8 cellular contexts compared by ENCODE assay signal in the genomic region with DNA sequence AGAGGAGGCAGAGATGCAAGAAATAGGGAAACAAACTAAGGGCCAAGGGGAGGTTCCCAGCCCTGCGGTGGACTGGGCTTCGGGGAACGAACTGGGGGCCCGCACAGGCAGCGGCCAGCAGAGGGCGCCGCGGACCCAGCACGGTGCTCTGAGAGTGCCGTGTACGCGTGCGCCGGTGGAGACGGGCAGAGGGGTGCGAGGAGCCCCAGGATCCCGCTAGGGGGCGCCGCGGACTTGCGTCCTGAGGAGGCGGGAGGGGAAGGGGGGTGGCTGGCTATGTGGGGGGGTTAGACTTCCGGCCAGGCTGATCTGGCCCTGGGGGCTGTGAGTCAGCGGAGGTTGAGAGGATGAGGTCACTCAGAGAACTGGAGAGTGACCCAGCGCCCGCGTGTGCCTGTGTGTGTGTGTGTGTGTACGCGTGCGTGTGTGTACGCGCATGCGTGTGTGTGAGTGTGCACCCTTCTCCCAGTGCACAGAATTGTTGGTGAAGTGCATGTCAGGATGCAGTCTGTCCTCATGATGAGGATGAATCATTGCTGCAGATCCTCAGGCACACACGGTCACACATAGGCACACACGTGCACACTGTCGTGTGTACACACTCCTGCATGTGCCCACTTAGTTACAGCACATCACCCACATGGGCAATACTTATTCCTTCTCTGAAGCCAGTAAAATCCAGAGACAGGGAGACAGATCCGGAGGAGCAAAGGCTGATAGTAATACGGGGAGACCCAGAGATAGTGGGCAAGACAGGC. TPM values are rescaled to one million over a fixed set of nuclear protein-coding genes. Genes with fewer than 3 reads are reported as not detected.
A peak's percentile ranks its signal among the peaks of the same experiment; 100 is the strongest.
DNase-seq lines count a peak whose midpoint lies in the region; ATAC-seq and TF ChIP-seq lines count a peak whose summit lies in the region.

No MANE protein-coding gene starts in this region.

- TF ChIP-seq CTCF in AG04450 (IDR thresholded peaks at IDR 0.05; ENCODE audit: low read depth, low read length) (peak; percentile 95), left lung (IDR thresholded peaks at IDR 0.05) (peak; percentile 94)

- CTCF ChIA-PET in AG04450 (lab: Charles Lee), result interaction anchor here (0.7 to 7.5 kb wide), 28 partner anchors 7 to 274 kb away, joined by 3 to 204 read pairs (median 4); a partner anchor contains a TSS

- DNase-seq in AG04450 (ENCODE audit: low read depth, low spot score), result peak; percentile 97
- DNase-seq in NCI-H524 (lab: John Stamatoyannopoulos, UW), result peak; percentile 70 to 87
- peak; percentile 89 for DNase-seq in activated CD4-positive, alpha-beta T cell treated with anti-CD3 and anti-CD28 coated beads for 4 hours
- peak; percentile 92 to 97 for DNase-seq in left lung
- peak; percentile 94 to 97 for DNase-seq in stimulated activated CD4-positive, alpha-beta T cell treated with anti-CD3 and anti-CD28 coated beads, Interleukin-2, amount 100 ng/mL, for 24 hours

- POLR2A ChIA-PET in AG04450 (lab: Yijun Ruan, JAX), result interaction anchor here (0.8 to 3.2 kb wide), 3 partner anchors 13 to 36 kb away, joined by 4 to 36 read pairs (median 5); a partner anchor contains a TSS

- peak; percentile 59 for ATAC-seq in GM18907 (IDR thresholded peaks at IDR 0.05; ENCODE audit: unreplicated experiment)
- ATAC-seq in HG03457 (IDR thresholded peaks at IDR 0.05; ENCODE audit: unreplicated experiment), result peak; percentile 55
- ATAC-seq in left lung, result peak; percentile 91

- peak overlapping the region; percentile 86 for H3K27ac ChIP-seq in AG04450 (ENCODE audit: low read depth, low read length)
- peak overlapping the region; percentile 73 for H3K27ac ChIP-seq in cingulate gyrus (ENCODE audit: low read depth, low read length)
- H3K27ac ChIP-seq in left lung, result peak overlapping the region; percentile 71 to 72

- intact Hi-C loops in left lung (cut with DNase I), result no loop called here

- H3K9me3 ChIP-seq in AG04450 (ENCODE audit: control insufficient read depth, insufficient read depth, low read length) (no peaks in the 10 kb centered on the region; the same call in 1 of the 2 replicates), left lung (no peaks in the 10 kb centered on the region)

- H3K36me3 ChIP-seq in left lung, result no peaks in the 10 kb centered on the region

- H3K4me1 ChIP-seq in left lung, result peaks cover 46 to 80% of the 10 kb centered on the region in 2 donors

- H3K4me3 ChIP-seq in AG04450 (ENCODE audit: low read depth, low read length) (peak overlapping the region; percentile 25; the same call in 1 of the 2 replicates), left lung (peak overlapping the region in 1 of 2 donors; percentile 19)

- H3K27me3 ChIP-seq in AG04450 (ENCODE audit: control insufficient read depth, insufficient read depth, low read length) (peaks cover 23% of the 10 kb centered on the region), left lung (peaks cover 15 to 41% of the 10 kb centered on the region in 2 donors)

RNA-seq across cellular contexts. Expression of a gene that starts 17.0 kb away (rescaled TPM):
- polyA plus RNA-seq in AG04450 (2011; rRNA removed), result 15.7 and 19.2 TPM in 2 replicates
- polyA minus RNA-seq in AG04450 (2011; rRNA and poly(A)+ RNA removed), result 18.7 and 20.4 TPM in 2 replicates
- 10 to 100 TPM; 56.9 to 58.5 TPM for total RNA-seq in left lung

RNA-seq across cellular contexts. Expression of a gene that starts 18.3 kb away (rescaled TPM):
- 0.05 TPM in 1 of 2 replicates, not detected in the other for polyA plus RNA-seq in AG04450 (2011; rRNA removed)
- polyA minus RNA-seq in AG04450 (2011; rRNA and poly(A)+ RNA removed), result not detected in 2 replicates
- under 1 TPM; 0.34 to 0.35 TPM for total RNA-seq in left lung

RNA-seq across cellular contexts. Expression of a gene that starts 41.0 kb away (rescaled TPM):
- polyA plus RNA-seq in AG04450 (2011; rRNA removed), result not detected in 2 replicates
- not detected in 2 replicates for polyA minus RNA-seq in AG04450 (2011; rRNA and poly(A)+ RNA removed)
- under 1 TPM in 1 of 2 donors, not detected in 1; 0.18 TPM for total RNA-seq in left lung

RNA-seq across cellular contexts. Expression of a gene that starts 45.2 kb away (rescaled TPM):
- 12.8 and 15.5 TPM in 2 replicates for polyA plus RNA-seq in AG04450 (2011; rRNA removed)
- 5.4 and 5.8 TPM in 2 replicates for polyA minus RNA-seq in AG04450 (2011; rRNA and poly(A)+ RNA removed)
- 10 to 100 TPM in 1 of 2 donors, 1 to 10 TPM in 1; 2.7 to 23.3 TPM for total RNA-seq in left lung

RNA-seq across cellular contexts. Expression of a gene that starts 58.9 kb away (rescaled TPM):
- polyA plus RNA-seq in AG04450 (2011; rRNA removed), result 23.1 and 27.6 TPM in 2 replicates
- 17.9 and 22.8 TPM in 2 replicates for polyA minus RNA-seq in AG04450 (2011; rRNA and poly(A)+ RNA removed)
- 10 to 100 TPM; 16.1 to 29.1 TPM for total RNA-seq in left lung
